ENCODE assay signal across 12 cellular contexts in the genomic region with DNA sequence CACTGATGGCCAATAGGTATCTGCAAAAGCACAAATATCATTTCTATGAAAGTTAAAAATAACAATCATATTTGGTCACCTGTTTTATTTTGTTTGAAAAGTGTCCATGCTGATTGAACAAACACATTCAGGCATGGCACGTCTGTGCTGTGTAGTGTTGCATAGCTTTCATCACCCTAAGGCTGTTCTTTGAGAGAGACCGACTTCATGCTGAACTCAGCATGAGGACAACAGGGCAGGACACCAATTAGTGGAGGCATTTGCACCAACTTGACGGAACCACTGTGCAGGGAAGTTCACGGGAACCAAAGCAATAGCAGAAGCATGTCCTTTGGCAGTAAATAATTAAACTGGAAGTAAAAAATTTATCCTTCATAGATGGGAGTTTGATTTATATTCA.
"Had no signal": no experiment of that assay in that cellular context is flagged by ENCODE, and none has a peak within 500 bp of the region (broad histone marks: within the 10 kb centered on the region; RNA-seq: fewer than 3 reads in every experiment).

No MANE protein-coding gene starts in this region.

- ATAC-seq: activated CD8-positive, alpha-beta memory T cell treated with anti-CD3 and anti-CD28 coated beads, Interleukin-2, amount 10 ng/mL, durations not matched to agents 7 days and 5 days; stimulated activated effector memory CD8-positive, alpha-beta T cell treated with anti-CD3 and anti-CD28 coated beads, Interleukin-12 subunit alpha, Interleukin-12 subunit beta, amount 100 ng/mL, for 72 hours had no signal

- H3K4me3 ChIP-seq: esophagus squamous epithelium, lung, neural progenitor cell, ovary, tibial artery, vagina had no signal

- H3K27ac ChIP-seq: esophagus squamous epithelium, neural progenitor cell, ovary, tibial artery, vagina, WERI-Rb-1 had no signal

- H3K36me3 ChIP-seq: esophagus squamous epithelium, neural progenitor cell, ovary, tibial artery, vagina, WERI-Rb-1 had no signal

- H2AFZ ChIP-seq: neural progenitor cell had no signal

- H3K27me3 ChIP-seq: esophagus squamous epithelium, ovary, tibial artery, vagina had no signal

- DNase-seq: activated CD4-positive, alpha-beta T cell treated with anti-CD3 and anti-CD28 coated beads, Interleukin-2, amount 50 U/mL, for 48 hours; activated CD8-positive, alpha-beta memory T cell treated with anti-CD3 and anti-CD28 coated beads, Interleukin-2, amount 10 ng/mL, durations not matched to agents 7 days and 5 days; activated naive CD4-positive, alpha-beta T cell treated with anti-CD3 and anti-CD28 coated beads, Interleukin-2, amount 10 ng/mL, durations not matched to agents 7 days and 5 days; activated T-cell treated with anti-CD3 and anti-CD28 coated beads, Interleukin-2, amount 50 U/mL, for 1 hour; esophagus squamous epithelium; ovary; tibial artery; WERI-Rb-1 had no signal

- H3K9me3 ChIP-seq: esophagus squamous epithelium, ovary, tibial artery, vagina had no signal

- H3K4me1 ChIP-seq: esophagus squamous epithelium, vagina had no signal

- H3K4me2 ChIP-seq: neural progenitor cell had no signal
